1 cellular context compared by ENCODE assay signal in genomic region chr11:68382358-68382998, GRCh38.
TF ChIP-seq lines count a peak whose summit lies in the region.

No MANE protein-coding gene starts in this region.

TF ChIP-seq in GM12878, 131 proteins besides CTCF, POLR2A, EP300 and RAD21 (continued from another document):
- no peak for TF ChIP-seq IRF3 (IDR thresholded peaks at IDR 0.05)
- TF ChIP-seq KAT2A (conservative IDR thresholded peaks at IDR 0.05; ENCODE audit: control insufficient read depth, low read depth, low read length): no peak
- TF ChIP-seq, protein P1, sequence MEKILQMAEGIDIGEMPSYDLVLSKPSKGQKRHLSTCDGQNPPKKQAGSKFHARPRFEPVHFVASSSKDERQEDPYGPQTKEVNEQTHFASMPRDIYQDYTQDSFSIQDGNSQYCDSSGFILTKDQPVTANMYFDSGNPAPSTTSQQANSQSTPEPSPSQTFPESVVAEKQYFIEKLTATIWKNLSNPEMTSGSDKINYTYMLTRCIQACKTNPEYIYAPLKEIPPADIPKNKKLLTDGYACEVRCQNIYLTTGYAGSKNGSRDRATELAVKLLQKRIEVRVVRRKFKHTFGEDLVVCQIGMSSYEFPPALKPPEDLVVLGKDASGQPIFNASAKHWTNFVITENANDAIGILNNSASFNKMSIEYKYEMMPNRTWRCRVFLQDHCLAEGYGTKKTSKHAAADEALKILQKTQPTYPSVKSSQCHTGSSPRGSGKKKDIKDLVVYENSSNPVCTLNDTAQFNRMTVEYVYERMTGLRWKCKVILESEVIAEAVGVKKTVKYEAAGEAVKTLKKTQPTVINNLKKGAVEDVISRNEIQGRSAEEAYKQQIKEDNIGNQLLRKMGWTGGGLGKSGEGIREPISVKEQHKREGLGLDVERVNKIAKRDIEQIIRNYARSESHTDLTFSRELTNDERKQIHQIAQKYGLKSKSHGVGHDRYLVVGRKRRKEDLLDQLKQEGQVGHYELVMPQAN (conservative IDR thresholded peaks at IDR 0.05): no peak
- no peak for TF ChIP-seq TCF12 (IDR thresholded peaks at IDR 0.05; ENCODE audit: low read depth, low read length)
